In the genomic region with DNA sequence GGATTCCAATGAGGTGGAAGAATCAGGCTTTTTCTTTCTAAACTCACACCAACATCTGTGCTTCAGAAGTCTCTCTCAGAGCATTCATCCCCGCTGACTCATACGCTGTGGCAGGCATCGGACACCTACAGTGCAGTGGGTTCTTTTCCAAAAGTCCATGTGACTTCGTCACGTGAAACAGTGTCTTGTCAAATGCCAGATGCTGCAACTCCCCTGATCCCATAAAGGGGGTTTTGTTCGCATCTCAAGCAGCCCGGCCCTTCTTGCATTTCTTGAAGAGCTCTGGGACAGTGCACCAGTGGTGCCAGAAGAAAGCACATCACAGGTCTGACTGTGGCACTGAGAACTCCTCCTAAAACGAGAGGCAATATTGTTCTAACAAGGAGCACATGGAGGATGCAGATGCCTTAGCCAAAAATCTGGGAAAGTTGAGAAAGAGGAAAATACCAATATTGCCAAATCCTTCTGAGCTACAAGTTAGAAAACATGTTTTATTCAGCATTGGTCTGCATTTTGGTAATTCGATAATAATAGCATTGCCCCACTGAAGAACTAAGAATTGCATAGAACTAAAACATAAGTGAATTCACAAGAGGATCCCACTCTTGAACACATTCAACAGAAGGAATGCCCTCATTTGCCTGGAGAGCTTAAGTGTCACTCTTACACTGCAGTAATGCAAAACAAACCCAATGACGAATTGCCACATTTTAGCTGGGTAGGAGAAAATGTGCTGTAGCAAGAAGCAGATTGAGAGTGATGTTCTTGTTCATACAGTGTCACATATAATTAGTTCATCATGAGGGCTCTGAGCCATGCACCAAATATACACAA, we compare ENCODE assay signal across 13 cellular contexts.
DNase-seq lines count a peak whose midpoint lies in the region; ATAC-seq and TF ChIP-seq lines count a peak whose summit lies in the region.
"Had no signal": no experiment of that assay in that cellular context is flagged by ENCODE, and none has a peak within 500 bp of the region (broad histone marks: within the 10 kb centered on the region; RNA-seq: fewer than 3 reads in every experiment).

No MANE protein-coding gene starts in this region.

- ATAC-seq in activated T-helper 17 cell treated with anti-CD3 and anti-CD28 coated beads, Interleukin-2, amount 50 U/mL, for 72 hours (replicated peaks), result no peak
- no peak for ATAC-seq in naive thymus-derived CD8-positive, alpha-beta T cell
- ATAC-seq in HG02571 (IDR thresholded peaks at IDR 0.05; ENCODE audit: unreplicated experiment), result no peak

- CTCF ChIA-PET in mammary epithelial cell (lab: Charles Lee; ENCODE audit: low non-redundant PET), result no interaction called here

- no peaks in the 10 kb centered on the region for H3K36me3 ChIP-seq in ACC112 (ENCODE audit: insufficient read depth, low read length)
- H3K36me3 ChIP-seq in mammary epithelial cell (ENCODE audit: insufficient read depth, low read length), result no peaks in the 10 kb centered on the region
- H3K36me3 ChIP-seq in Karpas-422 (ENCODE audit: insufficient read depth, low read length), result no peaks in the 10 kb centered on the region
- H3K36me3 ChIP-seq: Peyer's patch had no signal

- no peak overlapping the region for H3K27ac Mint-ChIP-seq in activated T-helper 17 cell treated with anti-CD3 and anti-CD28 coated beads, Interleukin-2, amount 50 U/mL, for 72 hours
- H3K27ac Mint-ChIP-seq in naive thymus-derived CD8-positive, alpha-beta T cell, result no peak overlapping the region
- H3K27ac Mint-ChIP-seq: nephron had no signal

- H3K4me1 ChIP-seq in ACC112 (ENCODE audit: control insufficient read depth, insufficient read depth, low read length, unreplicated experiment) (peaks cover 23% of the 10 kb centered on the region), mammary epithelial cell (ENCODE audit: insufficient read depth, low read length) (no peaks in the 10 kb centered on the region), Karpas-422 (ENCODE audit: low read length) (no peaks in the 10 kb centered on the region; the same call in 1 of the 2 replicates)
- H3K4me1 ChIP-seq: Peyer's patch had no signal

- H3K4me2 ChIP-seq in mammary epithelial cell (ENCODE audit: insufficient read depth, low read depth, low read length) (no peak overlapping the region), Karpas-422 (ENCODE audit: low read depth, low read length, poor library complexity, severe bottlenecking) (no peak overlapping the region)

- peaks cover 11% of the 10 kb centered on the region for H3K27me3 Mint-ChIP-seq in activated T-helper 17 cell treated with anti-CD3 and anti-CD28 coated beads, Interleukin-2, amount 50 U/mL, for 72 hours
- peaks cover 0 to 15% (median 5%) of the 10 kb centered on the region in 5 donors for H3K27me3 Mint-ChIP-seq in naive thymus-derived CD8-positive, alpha-beta T cell

- POLR2A ChIA-PET in naive thymus-derived CD8-positive, alpha-beta T cell (lab: Charles Lee), result no interaction called here

- no peaks in the 10 kb centered on the region for H3K9me2 ChIP-seq in Karpas-422 (replicated peaks; ENCODE audit: insufficient read depth, low read length)

- no peak overlapping the region for H3K27ac ChIP-seq in ACC112 (ENCODE audit: low read depth, low read length)
- no peak overlapping the region for H3K27ac ChIP-seq in mammary epithelial cell (ENCODE audit: insufficient read depth, low read depth, low read length)
- no peak overlapping the region for H3K27ac ChIP-seq in Karpas-422 (ENCODE audit: low read length)
- H3K27ac ChIP-seq: C4-2B had no signal

- H3K36me3 Mint-ChIP-seq in activated T-helper 17 cell treated with anti-CD3 and anti-CD28 coated beads, Interleukin-2, amount 50 U/mL, for 72 hours (ENCODE audit: low read depth), result no peaks in the 10 kb centered on the region
- no peaks in the 10 kb centered on the region for H3K36me3 Mint-ChIP-seq in naive thymus-derived CD8-positive, alpha-beta T cell

- intact Hi-C loops in mammary epithelial cell (cut with micrococcal nuclease), result no loop called here

- DNase-seq in HS-27A (ENCODE audit: low read depth), result peak; percentile 12
- peak; percentile 17 for DNase-seq in mammary epithelial cell
- DNase-seq in middle frontal gyrus (ENCODE audit: extremely low spot score, low spot score), result peak; percentile 20
- no peak for DNase-seq in naive thymus-derived CD8-positive, alpha-beta T cell
- DNase-seq in Karpas-422, result no peak
- DNase-seq: activated CD4-positive, alpha-beta T cell treated with anti-CD3 and anti-CD28 coated beads, Interleukin-2, amount 50 U/mL, for 4 hours; NCI-H1694 treated with DMSO at 0.1 percent for 48 hours had no signal

- no TSS peak for BruUV-seq in mammary epithelial cell (replicated peaks; lab: Mats Ljungman, UMichigan)

- H3K4me3 ChIP-seq in ACC112 (ENCODE audit: low read depth, low read length) (peak overlapping the region; percentile 42), mammary epithelial cell (replicated peaks in 1 of 3; ENCODE audit: insufficient read depth in 1 of 3, low read depth in 2 of 3, low read length in 3 of 3) (no peak overlapping the region), Karpas-422 (ENCODE audit: low read length) (no peak overlapping the region)
- H3K4me3 ChIP-seq: Peyer's patch had no signal

- no peaks in the 10 kb centered on the region for H3K4me1 Mint-ChIP-seq in activated T-helper 17 cell treated with anti-CD3 and anti-CD28 coated beads, Interleukin-2, amount 50 U/mL, for 72 hours
- H3K4me1 Mint-ChIP-seq in naive thymus-derived CD8-positive, alpha-beta T cell, result peaks cover 0 to 2% (median 0%) of the 10 kb centered on the region in 4 donors

- no peaks in the 10 kb centered on the region for H4K20me1 ChIP-seq in mammary epithelial cell (ENCODE audit: insufficient read depth, low read length)
- no peaks in the 10 kb centered on the region for H4K20me1 ChIP-seq in Karpas-422 (ENCODE audit: insufficient read depth, low read depth, low read length)

- H2AFZ ChIP-seq in ACC112 (ENCODE audit: low read length, unreplicated experiment) (no peak overlapping the region), mammary epithelial cell (ENCODE audit: low read depth, low read length) (no peak overlapping the region), Karpas-422 (ENCODE audit: low read length) (no peak overlapping the region)

- H3K9ac ChIP-seq in mammary epithelial cell (ENCODE audit: insufficient read depth, low read length) (no peak overlapping the region), Karpas-422 (ENCODE audit: low read length) (no peak overlapping the region)

- in situ Hi-C loops in mammary epithelial cell (cut with MboI; ENCODE audit: low sequenced_read_pairs in 2 of 2), result no loop called here

- 11% methylated on average over 10 of the region's 10 CpGs for WGBS in mammary epithelial cell (ENCODE audit: low coverage, missing lambda C conversion rate)

- H3K9me3 Mint-ChIP-seq in activated T-helper 17 cell treated with anti-CD3 and anti-CD28 coated beads, Interleukin-2, amount 50 U/mL, for 72 hours, result no peaks in the 10 kb centered on the region
- H3K9me3 Mint-ChIP-seq in naive thymus-derived CD8-positive, alpha-beta T cell, result no peaks in the 10 kb centered on the region
- H3K9me3 Mint-ChIP-seq: nephron had no signal

- TF ChIP-seq CTCF in mammary epithelial cell (conservative IDR thresholded peaks at IDR 0.05 in 1 of 2, IDR thresholded peaks at IDR 0.05 in 1 of 2; ENCODE audit: extremely low read depth in 1 of 2, insufficient read depth in 1 of 2, low read depth in 1 of 2, low read length in 2 of 2), result no peak

- H3K9me3 ChIP-seq in mammary epithelial cell (replicated peaks; ENCODE audit: insufficient read depth, low read length), result peaks cover 22% of the 10 kb centered on the region
- H3K9me3 ChIP-seq in Karpas-422 (ENCODE audit: low read length), result no peaks in the 10 kb centered on the region
- H3K9me3 ChIP-seq: Peyer's patch had no signal

- H3K4me3 Mint-ChIP-seq in activated T-helper 17 cell treated with anti-CD3 and anti-CD28 coated beads, Interleukin-2, amount 50 U/mL, for 72 hours, result no peak overlapping the region
- H3K4me3 Mint-ChIP-seq in naive thymus-derived CD8-positive, alpha-beta T cell, result no peak overlapping the region
- H3K4me3 Mint-ChIP-seq: nephron had no signal

- H3K27me3 ChIP-seq in ACC112 (ENCODE audit: insufficient read depth, low read length), result peaks cover 19% of the 10 kb centered on the region; the same call in 1 of the 2 replicates
- H3K27me3 ChIP-seq in mammary epithelial cell (ENCODE audit: insufficient read depth, low read length), result no peaks in the 10 kb centered on the region
- no peaks in the 10 kb centered on the region for H3K27me3 ChIP-seq in Karpas-422 (ENCODE audit: low read length)
- H3K27me3 ChIP-seq: Peyer's patch had no signal

- H3K79me2 ChIP-seq in ACC112 (ENCODE audit: control insufficient read depth, insufficient read depth, low read length, unreplicated experiment) (no peaks in the 10 kb centered on the region), mammary epithelial cell (ENCODE audit: insufficient read depth, low read length) (no peaks in the 10 kb centered on the region), Karpas-422 (ENCODE audit: low read length) (no peaks in the 10 kb centered on the region)

- dilution Hi-C loops in mammary epithelial cell (cut with HindIII; ENCODE audit: low sequenced_read_pairs), result no loop called here

Comparison
In these comparisons a context has a peak if more than half of its experiments do, and no peak if none do; other contexts are left out.
1. DNase-seq: peak in HS-27A (single experiment), mammary epithelial cell (single experiment) and middle frontal gyrus (single experiment); none in naive thymus-derived CD8-positive, alpha-beta T cell (0 of 10) and Karpas-422 (single experiment).